Comparison of ENCODE assay signal across 1 cellular context in the genomic region with DNA sequence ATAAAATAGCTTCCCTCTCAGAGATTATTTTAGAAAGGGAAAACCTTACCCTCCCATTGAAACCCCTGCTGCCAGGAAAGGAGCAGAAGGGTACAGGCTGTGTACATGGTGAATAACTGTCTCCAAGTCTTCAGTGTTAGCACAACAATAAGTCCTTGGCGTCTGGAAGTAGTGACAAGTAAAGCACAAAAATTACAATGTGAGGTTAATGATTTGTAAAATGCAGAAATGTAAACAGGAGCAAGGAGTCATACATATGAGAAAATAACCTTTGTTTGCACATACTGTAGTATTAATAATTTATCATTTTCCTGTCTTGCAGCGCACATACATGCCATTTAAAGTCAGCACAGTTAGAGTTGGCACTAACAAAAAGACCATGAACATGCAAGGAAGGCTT.
TF ChIP-seq lines count a peak whose summit lies in the region.

No MANE protein-coding gene starts in this region.

TF ChIP-seq in WTC11, 78 proteins besides CTCF, POLR2A, EP300 and RAD21 (continued from another document):
- TF ChIP-seq, protein P1, sequence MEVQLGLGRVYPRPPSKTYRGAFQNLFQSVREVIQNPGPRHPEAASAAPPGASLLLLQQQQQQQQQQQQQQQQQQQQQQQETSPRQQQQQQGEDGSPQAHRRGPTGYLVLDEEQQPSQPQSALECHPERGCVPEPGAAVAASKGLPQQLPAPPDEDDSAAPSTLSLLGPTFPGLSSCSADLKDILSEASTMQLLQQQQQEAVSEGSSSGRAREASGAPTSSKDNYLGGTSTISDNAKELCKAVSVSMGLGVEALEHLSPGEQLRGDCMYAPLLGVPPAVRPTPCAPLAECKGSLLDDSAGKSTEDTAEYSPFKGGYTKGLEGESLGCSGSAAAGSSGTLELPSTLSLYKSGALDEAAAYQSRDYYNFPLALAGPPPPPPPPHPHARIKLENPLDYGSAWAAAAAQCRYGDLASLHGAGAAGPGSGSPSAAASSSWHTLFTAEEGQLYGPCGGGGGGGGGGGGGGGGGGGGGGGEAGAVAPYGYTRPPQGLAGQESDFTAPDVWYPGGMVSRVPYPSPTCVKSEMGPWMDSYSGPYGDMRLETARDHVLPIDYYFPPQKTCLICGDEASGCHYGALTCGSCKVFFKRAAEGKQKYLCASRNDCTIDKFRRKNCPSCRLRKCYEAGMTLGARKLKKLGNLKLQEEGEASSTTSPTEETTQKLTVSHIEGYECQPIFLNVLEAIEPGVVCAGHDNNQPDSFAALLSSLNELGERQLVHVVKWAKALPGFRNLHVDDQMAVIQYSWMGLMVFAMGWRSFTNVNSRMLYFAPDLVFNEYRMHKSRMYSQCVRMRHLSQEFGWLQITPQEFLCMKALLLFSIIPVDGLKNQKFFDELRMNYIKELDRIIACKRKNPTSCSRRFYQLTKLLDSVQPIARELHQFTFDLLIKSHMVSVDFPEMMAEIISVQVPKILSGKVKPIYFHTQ (CRISPR knock-in tag; IDR thresholded peaks at IDR 0.05): no peak
- TF ChIP-seq NR2C2 (CRISPR knock-in tag; IDR thresholded peaks at IDR 0.05) (no peak), NR3C1 (CRISPR knock-in tag; conservative IDR thresholded peaks at IDR 0.05; ENCODE audit: low read depth) (no peak), RORB (CRISPR knock-in tag; IDR thresholded peaks at IDR 0.05) (no peak), ATF1 (CRISPR knock-in tag; IDR thresholded peaks at IDR 0.05) (no peak), MXD4 (CRISPR knock-in tag; IDR thresholded peaks at IDR 0.05; ENCODE audit: borderline replicate concordance) (no peak), TEAD1 (CRISPR knock-in tag; IDR thresholded peaks at IDR 0.05) (no peak)
- TF ChIP-seq, protein P2, sequence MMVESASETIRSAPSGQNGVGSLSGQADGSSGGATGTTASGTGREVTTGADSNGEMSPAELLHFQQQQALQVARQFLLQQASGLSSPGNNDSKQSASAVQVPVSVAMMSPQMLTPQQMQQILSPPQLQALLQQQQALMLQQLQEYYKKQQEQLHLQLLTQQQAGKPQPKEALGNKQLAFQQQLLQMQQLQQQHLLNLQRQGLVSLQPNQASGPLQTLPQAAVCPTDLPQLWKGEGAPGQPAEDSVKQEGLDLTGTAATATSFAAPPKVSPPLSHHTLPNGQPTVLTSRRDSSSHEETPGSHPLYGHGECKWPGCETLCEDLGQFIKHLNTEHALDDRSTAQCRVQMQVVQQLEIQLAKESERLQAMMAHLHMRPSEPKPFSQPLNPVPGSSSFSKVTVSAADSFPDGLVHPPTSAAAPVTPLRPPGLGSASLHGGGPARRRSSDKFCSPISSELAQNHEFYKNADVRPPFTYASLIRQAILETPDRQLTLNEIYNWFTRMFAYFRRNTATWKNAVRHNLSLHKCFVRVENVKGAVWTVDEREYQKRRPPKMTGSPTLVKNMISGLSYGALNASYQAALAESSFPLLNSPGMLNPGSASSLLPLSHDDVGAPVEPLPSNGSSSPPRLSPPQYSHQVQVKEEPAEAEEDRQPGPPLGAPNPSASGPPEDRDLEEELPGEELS (CRISPR knock-in tag; IDR thresholded peaks at IDR 0.05): no peak
- TF ChIP-seq, protein P3, sequence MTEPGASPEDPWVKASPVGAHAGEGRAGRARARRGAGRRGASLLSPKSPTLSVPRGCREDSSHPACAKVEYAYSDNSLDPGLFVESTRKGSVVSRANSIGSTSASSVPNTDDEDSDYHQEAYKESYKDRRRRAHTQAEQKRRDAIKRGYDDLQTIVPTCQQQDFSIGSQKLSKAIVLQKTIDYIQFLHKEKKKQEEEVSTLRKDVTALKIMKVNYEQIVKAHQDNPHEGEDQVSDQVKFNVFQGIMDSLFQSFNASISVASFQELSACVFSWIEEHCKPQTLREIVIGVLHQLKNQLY (CRISPR knock-in tag; IDR thresholded peaks at IDR 0.05): no peak
- TF ChIP-seq, protein P4, sequence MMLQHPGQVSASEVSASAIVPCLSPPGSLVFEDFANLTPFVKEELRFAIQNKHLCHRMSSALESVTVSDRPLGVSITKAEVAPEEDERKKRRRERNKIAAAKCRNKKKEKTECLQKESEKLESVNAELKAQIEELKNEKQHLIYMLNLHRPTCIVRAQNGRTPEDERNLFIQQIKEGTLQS (CRISPR knock-in tag; conservative IDR thresholded peaks at IDR 0.05): no peak
